ENCODE assay signal across 27 cellular contexts in genomic region chr2:239366740-239367139, GRCh38. TPM values are rescaled to one million over a fixed set of nuclear protein-coding genes. Genes with fewer than 3 reads are reported as not detected.
A peak's percentile ranks its signal among the peaks of the same experiment; 100 is the strongest.
DNase-seq lines count a peak whose midpoint lies in the region; ATAC-seq and TF ChIP-seq lines count a peak whose summit lies in the region.
"Had no signal": no experiment of that assay in that cellular context is flagged by ENCODE, and none has a peak within 500 bp of the region (broad histone marks: within the 10 kb centered on the region; RNA-seq: fewer than 3 reads in every experiment).

No MANE protein-coding gene starts in this region.

- H4K20me1 ChIP-seq in BLaER1 treated with 17β-estradiol and CSF1 and Interleukin-3, amounts not matched to agents 10 nM and 100 nM = peaks cover 10 to 74% (median 29%) of the 10 kb centered on the region in 11 experiments; a peak in 15 of 22 replicates
- H4K20me1 ChIP-seq in DND-41 (ENCODE audit: insufficient read depth, low read length) (peaks cover 84% of the 10 kb centered on the region), osteoblast (ENCODE audit: insufficient read depth, low read length) (peaks cover 25% of the 10 kb centered on the region)

- no peak overlapping the region for H3K4me3 ChIP-seq in BLaER1 treated with 17β-estradiol and CSF1 and Interleukin-3, amounts not matched to agents 10 nM and 100 nM
- no peak overlapping the region for H3K4me3 ChIP-seq in DND-41 (ENCODE audit: low read depth in 1 of 2, low read length in 2 of 2)
- no peak overlapping the region for H3K4me3 ChIP-seq in lower lobe of right lung
- H3K4me3 ChIP-seq in osteoblast (ENCODE audit: insufficient read depth, low read length) = no peak overlapping the region
- H3K4me3 ChIP-seq in testis = no peak overlapping the region
- H3K4me3 ChIP-seq: cardiac muscle cell, right lobe of liver, tibial nerve had no signal

- no peak overlapping the region for H3K27ac ChIP-seq in BLaER1 treated with 17β-estradiol and CSF1 and Interleukin-3, amounts not matched to agents 10 nM and 100 nM
- H3K27ac ChIP-seq in DND-41 (ENCODE audit: low read length) (peak overlapping the region; percentile 67; the same call in 1 of the 2 replicates), lower lobe of right lung (no peak overlapping the region), osteoblast (ENCODE audit: low read depth, low read length) (no peak overlapping the region), testis (no peak overlapping the region)
- H3K27ac ChIP-seq: right lobe of liver, tibial nerve had no signal

- H3K4me1 ChIP-seq in BLaER1 treated with 17β-estradiol and CSF1 and Interleukin-3, amounts not matched to agents 10 nM and 100 nM = peaks cover 40 to 82% (median 74%) of the 10 kb centered on the region in 10 experiments
- H3K4me1 ChIP-seq in DND-41 (ENCODE audit: insufficient read depth, low read length) = peaks cover 52% of the 10 kb centered on the region
- H3K4me1 ChIP-seq in lower lobe of right lung = peaks cover 4% of the 10 kb centered on the region
- H3K4me1 ChIP-seq in osteoblast (ENCODE audit: insufficient read depth, low read length) = no peaks in the 10 kb centered on the region
- no peaks in the 10 kb centered on the region for H3K4me1 ChIP-seq in testis
- H3K4me1 ChIP-seq: right lobe of liver had no signal

- ATAC-seq in DND-41 (ENCODE audit: insufficient read depth, low read depth) (no peak), lower lobe of right lung (no peak), GM21360 (IDR thresholded peaks at IDR 0.05; ENCODE audit: unreplicated experiment) (no peak)
- ATAC-seq: activated T-cell treated with anti-CD3 and anti-CD28 coated beads, Interleukin-2, amount 50 U/mL, for 4 hours; esophagus mucosa; left ventricle myocardium superior; right lobe of liver had no signal

- H2AFZ ChIP-seq in DND-41 (ENCODE audit: low read depth, low read length) (no peak overlapping the region), osteoblast (ENCODE audit: low read length) (no peak overlapping the region)

- no peak overlapping the region for H3K9ac ChIP-seq in BLaER1 treated with 17β-estradiol and CSF1 and Interleukin-3, amounts not matched to agents 10 nM and 100 nM
- H3K9ac ChIP-seq in DND-41 (ENCODE audit: low read depth, low read length) = no peak overlapping the region

- H3K79me2 ChIP-seq in DND-41 (ENCODE audit: insufficient read depth, low read length) (peaks cover 100% of the 10 kb centered on the region), osteoblast (ENCODE audit: insufficient read depth, low read length) (peaks cover 23% of the 10 kb centered on the region)

- peaks cover 0 to 7% (median 0%) of the 10 kb centered on the region in 11 experiments; a peak in 4 of 22 replicates for H3K36me3 ChIP-seq in BLaER1 treated with 17β-estradiol and CSF1 and Interleukin-3, amounts not matched to agents 10 nM and 100 nM
- H3K36me3 ChIP-seq in DND-41 (ENCODE audit: insufficient read depth, low read length) = peaks cover 70% of the 10 kb centered on the region
- no peaks in the 10 kb centered on the region for H3K36me3 ChIP-seq in lower lobe of right lung
- H3K36me3 ChIP-seq in osteoblast (ENCODE audit: insufficient read depth, low read length) = no peaks in the 10 kb centered on the region
- H3K36me3 ChIP-seq in testis (ENCODE audit: low read depth, missing control alignments) = no peaks in the 10 kb centered on the region
- H3K36me3 ChIP-seq: cardiac muscle cell, right lobe of liver had no signal

- intact Hi-C loops in lower lobe of right lung (cut with DNase I) = no loop called here
- intact Hi-C loops in testis (cut with DNase I; ENCODE audit: low total_unique reads) = no loop called here

- H3K9me3 ChIP-seq in BLaER1 treated with 17β-estradiol and CSF1 and Interleukin-3, amounts not matched to agents 10 nM and 100 nM (replicated peaks in 1 of 11) = no peaks in the 10 kb centered on the region
- H3K9me3 ChIP-seq in DND-41 (ENCODE audit: insufficient read depth, low read length, severe bottlenecking) (no peaks in the 10 kb centered on the region), lower lobe of right lung (no peaks in the 10 kb centered on the region), osteoblast (ENCODE audit: low read depth, low read length) (no peaks in the 10 kb centered on the region), testis (no peaks in the 10 kb centered on the region)
- H3K9me3 ChIP-seq: right lobe of liver, tibial nerve had no signal

- H3K4me2 ChIP-seq in BLaER1 treated with 17β-estradiol and CSF1 and Interleukin-3, amounts not matched to agents 10 nM and 100 nM = peak overlapping the region in 7 of 11 experiments; percentile 28 to 99 (median 51); a peak in 14 of 22 replicates
- H3K4me2 ChIP-seq in DND-41 (ENCODE audit: insufficient read depth, low read length) = no peak overlapping the region
- no peak overlapping the region for H3K4me2 ChIP-seq in osteoblast (ENCODE audit: insufficient read depth, low read length)

- H3K27me3 ChIP-seq in BLaER1 treated with 17β-estradiol and CSF1 and Interleukin-3, amounts not matched to agents 10 nM and 100 nM = no peaks in the 10 kb centered on the region
- no peaks in the 10 kb centered on the region for H3K27me3 ChIP-seq in DND-41 (ENCODE audit: insufficient read depth, low read length, poor library complexity)
- H3K27me3 ChIP-seq in lower lobe of right lung (ENCODE audit: low read depth) = no peaks in the 10 kb centered on the region
- no peaks in the 10 kb centered on the region for H3K27me3 ChIP-seq in osteoblast (ENCODE audit: insufficient read depth, low read length)
- H3K27me3 ChIP-seq in testis = no peaks in the 10 kb centered on the region
- H3K27me3 ChIP-seq: cardiac muscle cell, right lobe of liver, tibial nerve had no signal

- no peak for DNase-seq in DND-41
- DNase-seq in lower lobe of right lung = peak; percentile 20
- peak; percentile 15 for DNase-seq in osteoblast (ENCODE audit: insufficient read length, low spot score, missing footprints)
- DNase-seq in testis = no peak
- no peak for DNase-seq in H4 (ENCODE audit: low spot score)
- DNase-seq in erythroblast (lab: John Stamatoyannopoulos, UW) = no peak
- DNase-seq: ACHN; activated CD4-positive, alpha-beta T cell treated with anti-CD3 and anti-CD28 coated beads for 4 hours; activated gamma-delta T cell treated with Interleukin-2 at 50 U/mL for 16 hours; activated naive CD8-positive, alpha-beta T cell treated with anti-CD3 and anti-CD28 coated beads, Interleukin-2, amount 10 ng/mL, durations not matched to agents 7 days and 5 days; activated T-cell treated with anti-CD3 and anti-CD28 coated beads, Interleukin-2, amount 50 U/mL, for 4 hours; COR-L47; IMR-90; left ventricle myocardium superior; midbrain; MV-4-11; NCI-H146; NCI-H446 treated with DMSO at 0.1 percent for 48 hours; NCI-H774; right lobe of liver; SHP77 treated with DMSO at 0.1 percent for 48 hours; stimulated activated CD4-positive, alpha-beta T cell treated with anti-CD3 and anti-CD28 coated beads, Interleukin-4, amount 100 ng/mL, for 1 hour had no signal

- TF ChIP-seq POLR2A in testis (IDR thresholded peaks at IDR 0.05) (no peak), erythroblast (IDR thresholded peaks at IDR 0.05; ENCODE audit: low read length) (no peak)

- TF ChIP-seq CTCF in DND-41 (IDR thresholded peaks at IDR 0.05; ENCODE audit: borderline replicate concordance, extremely low read depth, low read length, poor library complexity, severe bottlenecking) (no peak), lower lobe of right lung (IDR thresholded peaks at IDR 0.05) (no peak), osteoblast (IDR thresholded peaks at IDR 0.05; ENCODE audit: extremely low read depth, low read depth, low read length) (no peak), testis (IDR thresholded peaks at IDR 0.05) (no peak)

- 88 to 96% methylated on average over 12 of the region's 12 CpGs for WGBS in testis, 2 donors

RNA-seq across cellular contexts. Expression of gene HDAC4, which starts 34.1 kb away (rescaled TPM):
- total RNA-seq in lower lobe of right lung (44.9 TPM), osteoblast (23.3 and 30.8 TPM in 2 replicates), testis (10 to 100 TPM; 58.7 to 67.5 TPM)
- 29.0 TPM for polyA plus RNA-seq in testis (ENCODE audit: insufficient read depth, low read depth, low replicate concordance)
- total RNA-seq in H4 (2014; rRNA removed; shearing (Covaris generic)) = 6.4 and 19.7 TPM in 2 replicates

Comparison
In these comparisons a context has a peak if more than half of its experiments do, and no peak if none do; other contexts are left out.
1. H3K4me2 ChIP-seq: peak in BLaER1 treated with 17β-estradiol and CSF1 and Interleukin-3, amounts not matched to agents 10 nM and 100 nM (7 of 11); none in DND-41 (single experiment) and osteoblast (single experiment).
2. DNase-seq: peak in lower lobe of right lung (single experiment) and osteoblast (single experiment); none in DND-41 (single experiment), testis (single experiment), H4 (single experiment) and erythroblast (0 of 2).